ENCODE assay signal across 17 cellular contexts in the genomic region with DNA sequence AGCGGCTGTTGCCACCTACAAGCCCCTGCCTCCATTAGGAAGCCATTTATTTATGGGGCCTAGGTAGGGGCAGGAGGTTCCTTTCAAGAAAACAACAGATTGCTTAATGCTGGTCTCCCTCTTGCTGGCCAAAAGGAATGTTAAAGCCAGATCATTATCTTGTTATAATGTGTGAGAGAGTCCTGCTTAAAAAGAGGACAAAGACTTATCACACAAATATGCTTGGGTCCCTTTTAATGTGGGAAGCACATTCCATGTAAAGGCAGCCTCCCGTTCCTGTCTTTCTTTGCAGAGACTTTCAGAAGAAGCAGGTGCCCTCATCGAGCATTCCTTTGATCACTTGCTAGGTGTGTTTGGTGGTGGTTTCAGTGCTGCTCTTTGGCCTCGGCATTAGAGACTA.
DNase-seq lines count a peak whose midpoint lies in the region; ATAC-seq and TF ChIP-seq lines count a peak whose summit lies in the region.
"Had no signal": no experiment of that assay in that cellular context is flagged by ENCODE, and none has a peak within 500 bp of the region (broad histone marks: within the 10 kb centered on the region; RNA-seq: fewer than 3 reads in every experiment).

No MANE protein-coding gene starts in this region.

- peaks cover 0 to 2% of the 10 kb centered on the region in 2 donors for H3K9me3 Mint-ChIP-seq in effector memory CD8-positive, alpha-beta T cell
- H3K9me3 Mint-ChIP-seq: activated T-cell treated with anti-CD3 and anti-CD28 coated beads, Interleukin-2, amount 50 U/mL, for 4 hours; T-helper 2 cell treated with Interferon-gamma antibody and Interleukin-4, amounts not matched to agents 5 μg/mL and 100 μg/mL, for 36 hours had no signal

- WGBS in trophoblast cell (ENCODE audit: extremely low coverage, insufficient coverage, insufficient read length) = no CpG with 5 or more reads among the region's 4 CpGs

- H3K9me3 ChIP-seq in MM.1S (replicated peaks; ENCODE audit: insufficient read depth, low read length) = no peaks in the 10 kb centered on the region
- H3K9me3 ChIP-seq in trophoblast cell (ENCODE audit: insufficient read depth, low read depth, low read length) = peaks cover 4% of the 10 kb centered on the region
- peaks cover 0 to 9% (median 7%) of the 10 kb centered on the region in 3 donors for H3K9me3 ChIP-seq in tibial artery
- H3K9me3 ChIP-seq: mucosa of descending colon had no signal

- no peaks in the 10 kb centered on the region for H4K20me1 ChIP-seq in MM.1S (ENCODE audit: insufficient read depth, low read length)

- no peak overlapping the region for H4K8ac ChIP-seq in trophoblast cell (ENCODE audit: low read depth, low read length)

- no peak overlapping the region for H3K14ac ChIP-seq in trophoblast cell (ENCODE audit: low read length)

- H3K36me3 ChIP-seq in MM.1S (replicated peaks; ENCODE audit: insufficient read depth, low read length) (no peaks in the 10 kb centered on the region), trophoblast cell (ENCODE audit: control insufficient read depth in 1 of 2, insufficient read depth in 2 of 2, low read length in 2 of 2) (peaks cover 2 to 3% of the 10 kb centered on the region in 2 experiments), tibial artery (no peaks in the 10 kb centered on the region)
- H3K36me3 ChIP-seq: transverse colon had no signal

- no peaks in the 10 kb centered on the region for H3K9me2 ChIP-seq in MM.1S (replicated peaks; ENCODE audit: insufficient read depth, low read length)

- H3K27me3 Mint-ChIP-seq in effector memory CD8-positive, alpha-beta T cell = peaks cover 0 to 18% of the 10 kb centered on the region in 2 donors

- no peaks in the 10 kb centered on the region for H3K36me3 Mint-ChIP-seq in effector memory CD8-positive, alpha-beta T cell (ENCODE audit: insufficient read depth)

- no peaks in the 10 kb centered on the region for H3K27me3 ChIP-seq in MM.1S (replicated peaks; ENCODE audit: insufficient read depth, low read length)
- no peaks in the 10 kb centered on the region for H3K27me3 ChIP-seq in trophoblast cell (ENCODE audit: insufficient read depth, low read length)
- no peaks in the 10 kb centered on the region for H3K27me3 ChIP-seq in tibial artery
- H3K27me3 ChIP-seq: transverse colon had no signal

- no peak overlapping the region for H2AK5ac ChIP-seq in trophoblast cell (ENCODE audit: low read length)

- TF ChIP-seq CTCF in MM.1S (IDR thresholded peaks at IDR 0.05; ENCODE audit: low read length) = no peak
- TF ChIP-seq CTCF in fibroblast of the aortic adventitia (IDR thresholded peaks at IDR 0.05; ENCODE audit: insufficient read depth, low read length) = no peak
- no peak for TF ChIP-seq CTCF in tibial artery (IDR thresholded peaks at IDR 0.05)

- H3K9ac ChIP-seq in MM.1S (ENCODE audit: low read length) (peak overlapping the region; percentile 45; the same call in 1 of the 2 replicates), trophoblast cell (ENCODE audit: low read length) (no peak overlapping the region)

- H4K91ac ChIP-seq in trophoblast cell (ENCODE audit: low read depth, low read length) = no peak overlapping the region

- peak overlapping the region; percentile 49 for H2AFZ ChIP-seq in MM.1S (ENCODE audit: low read length)
- H2AFZ ChIP-seq in trophoblast cell (ENCODE audit: insufficient read depth, low read length, poor library complexity) = no peak overlapping the region

- no peak overlapping the region for H2BK5ac ChIP-seq in trophoblast cell (ENCODE audit: low read depth, low read length, poor library complexity)

- H3K4me1 ChIP-seq in MM.1S (ENCODE audit: low read length) (peaks cover 8% of the 10 kb centered on the region; the same call in 1 of the 2 replicates), trophoblast cell (ENCODE audit: control insufficient read depth in 1 of 2, insufficient read depth in 2 of 2, low read length in 2 of 2) (peaks cover 25 to 28% of the 10 kb centered on the region in 2 experiments), tibial artery (peaks cover 0 to 4% (median 0%) of the 10 kb centered on the region in 4 donors)

- peak; percentile 81 for DNase-seq in EH (ENCODE audit: low read depth)
- DNase-seq in MM.1S = no peak
- DNase-seq in fibroblast of the aortic adventitia (ENCODE audit: low read depth) = peak; percentile 13
- DNase-seq in trophoblast cell = peak; percentile 86 to 97
- DNase-seq in NK-92 (lab: John Stamatoyannopoulos, UW; ENCODE audit: unreplicated experiment) = no peak
- DNase-seq in NAMALWA (ENCODE audit: low spot score) = no peak
- no peak for DNase-seq in tibial artery
- DNase-seq in effector memory CD8-positive, alpha-beta T cell = no peak
- DNase-seq: activated CD4-positive, alpha-beta T cell treated with anti-CD3 and anti-CD28 coated beads, Interleukin-2, amount 50 U/mL, for 1 hour; activated T-cell treated with anti-CD3 and anti-CD28 coated beads, Interleukin-2, amount 50 U/mL, for 4 hours; dermis blood vessel endothelial cell; mucosa of descending colon; NCI-H146; NCI-H510A treated with DMSO at 0.1 percent for 48 hours; transverse colon had no signal

- H3K4me3 ChIP-seq in MM.1S (ENCODE audit: low read length) = peak overlapping the region; percentile 49
- no peak overlapping the region for H3K4me3 ChIP-seq in fibroblast of the aortic adventitia (ENCODE audit: low read depth, low read length)
- no peak overlapping the region for H3K4me3 ChIP-seq in trophoblast cell (ENCODE audit: low read depth, low read length)
- no peak overlapping the region for H3K4me3 ChIP-seq in tibial artery
- H3K4me3 ChIP-seq: K562, mucosa of descending colon, transverse colon had no signal

- H3K79me1 ChIP-seq in trophoblast cell (ENCODE audit: low read length) = peaks cover 9% of the 10 kb centered on the region

- no peak overlapping the region for H3K27ac Mint-ChIP-seq in effector memory CD8-positive, alpha-beta T cell
- H3K27ac Mint-ChIP-seq: T-helper 2 cell treated with Interferon-gamma antibody and Interleukin-4, amounts not matched to agents 5 μg/mL and 100 μg/mL, for 36 hours had no signal

- ATAC-seq in effector memory CD8-positive, alpha-beta T cell (replicated peaks) = no peak
- ATAC-seq: activated T-cell treated with anti-CD3 and anti-CD28 coated beads, Interleukin-2, amount 50 U/mL, for 4 hours; mucosa of descending colon had no signal

- peaks cover 12 to 15% of the 10 kb centered on the region in 2 donors for H3K4me1 Mint-ChIP-seq in effector memory CD8-positive, alpha-beta T cell (ENCODE audit: low read depth in 2 of 2)

- H2BK12ac ChIP-seq in trophoblast cell (ENCODE audit: low read length) = no peak overlapping the region

- H3K79me2 ChIP-seq in MM.1S (ENCODE audit: low read length) = peaks cover 97% of the 10 kb centered on the region
- peaks cover 5% of the 10 kb centered on the region for H3K79me2 ChIP-seq in trophoblast cell (ENCODE audit: control insufficient read depth, insufficient read depth, low read length, poor library complexity)

- no peak overlapping the region for H4K12ac ChIP-seq in trophoblast cell (ENCODE audit: low read depth, low read length)

- no peak overlapping the region for H3K23ac ChIP-seq in trophoblast cell (ENCODE audit: low read length)

- peaks cover 12% of the 10 kb centered on the region; the same call in 1 of the 2 replicates for H3F3A ChIP-seq in MM.1S (ENCODE audit: insufficient read depth, low read length)

- peak overlapping the region; percentile 65; the same call in 1 of the 2 replicates for H3K27ac ChIP-seq in MM.1S (ENCODE audit: low read length)
- H3K27ac ChIP-seq in trophoblast cell (ENCODE audit: low read depth, low read length) = peak overlapping the region; percentile 32
- H3K27ac ChIP-seq in tibial artery = no peak overlapping the region

- H3K18ac ChIP-seq in trophoblast cell (ENCODE audit: low read length) = no peak overlapping the region

- H3K4me3 Mint-ChIP-seq in effector memory CD8-positive, alpha-beta T cell = no peak overlapping the region
- H3K4me3 Mint-ChIP-seq: activated T-cell treated with anti-CD3 and anti-CD28 coated beads, Interleukin-2, amount 50 U/mL, for 4 hours; T-helper 2 cell treated with Interferon-gamma antibody and Interleukin-4, amounts not matched to agents 5 μg/mL and 100 μg/mL, for 36 hours had no signal

- no peak overlapping the region for H3K4ac ChIP-seq in trophoblast cell (ENCODE audit: low read depth, low read length)

- intact Hi-C loops in tibial artery (cut with DNase I; ENCODE audit: low total_unique reads) = no loop called here

- peak overlapping the region; percentile 94 for H3K4me2 ChIP-seq in MM.1S (ENCODE audit: low read depth, low read length)
- peak overlapping the region; percentile 1 for H3K4me2 ChIP-seq in trophoblast cell (ENCODE audit: low read length)

- H2BK120ac ChIP-seq in trophoblast cell (ENCODE audit: insufficient read depth, low read length, poor library complexity) = no peak overlapping the region

Comparison
In these comparisons a context has a peak if more than half of its experiments do, and no peak if none do; other contexts are left out.
1. DNase-seq: peak in EH (single experiment), fibroblast of the aortic adventitia (single experiment) and trophoblast cell (2 of 2); none in MM.1S (single experiment), NK-92 (single experiment), NAMALWA (single experiment), tibial artery (0 of 2) and effector memory CD8-positive, alpha-beta T cell (0 of 3).
2. H3K27ac ChIP-seq: peak in MM.1S (single experiment) and trophoblast cell (single experiment); none in tibial artery (0 of 2).